Comparison of ENCODE assay signal across 8 cellular contexts in the genomic region with DNA sequence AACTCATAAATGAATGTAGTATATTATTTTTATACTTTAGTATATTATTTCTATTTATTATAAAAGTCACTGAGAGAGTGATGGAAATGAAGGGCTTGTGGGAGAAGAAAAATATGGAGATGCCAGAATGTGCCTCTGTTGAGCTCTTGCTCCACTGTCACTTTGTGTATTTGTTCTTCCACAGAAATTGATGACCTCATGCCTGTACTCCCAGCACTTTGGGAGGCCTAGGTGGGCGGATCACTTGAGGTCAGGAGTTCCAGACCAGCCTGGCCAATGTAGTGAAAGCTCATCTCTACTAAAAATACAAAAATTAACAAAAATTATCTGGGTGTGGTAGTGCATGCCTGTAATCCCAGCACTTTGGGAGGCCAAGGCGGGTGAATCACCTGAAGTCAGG.
"Had no signal": no experiment of that assay in that cellular context is flagged by ENCODE, and none has a peak within 500 bp of the region (broad histone marks: within the 10 kb centered on the region; RNA-seq: fewer than 3 reads in every experiment).

No MANE protein-coding gene starts in this region.

- H3K4me3 ChIP-seq: GM12878 had no signal

- ATAC-seq: GM12878 had no signal

- FAIRE-seq: G401.6, GM12878, GM12891, GM12892, GM18507, GM19239 had no signal

- DNase-seq: GDM1, GF-D8 had no signal
